In genomic region chr5:79756102-79756501, GRCh38 we compare ENCODE assay signal across 21 cellular contexts.
"Had no signal": no experiment of that assay in that cellular context is flagged by ENCODE, and none has a peak within 500 bp of the region (broad histone marks: within the 10 kb centered on the region; RNA-seq: fewer than 3 reads in every experiment).

No MANE protein-coding gene starts in this region.

- H3K36me3 Mint-ChIP-seq: activated naive CD4-positive, alpha-beta T cell treated with anti-CD3 and anti-CD28 coated beads, Interleukin-2, amount 50 U/mL, for 72 hours; memory B cell had no signal

- H3K27ac Mint-ChIP-seq: activated CD4-positive, alpha-beta T cell treated with anti-CD3 and anti-CD28 coated beads, Interleukin-2, amount 10 ng/mL, durations not matched to agents 24 days and 14 days; activated naive CD4-positive, alpha-beta T cell treated with anti-CD3 and anti-CD28 coated beads, Interleukin-2, amount 50 U/mL, for 72 hours; activated T-cell treated with anti-CD3 and anti-CD28 coated beads, Interleukin-2, amount 50 U/mL, for 24 hours; activated T-helper 17 cell treated with anti-CD3 and anti-CD28 coated beads, Interleukin-2, amount 50 U/mL, for 72 hours; memory B cell; T-helper 1 cell treated with Interleukin-12 subunit alpha and Interleukin-12 subunit beta and Interleukin-4 antibody, amounts not matched to agents 30 μg/mL and 1 μg/mL, for 36 hours had no signal

- FAIRE-seq: astrocyte, kidney, pancreas had no signal

- H3K4me1 Mint-ChIP-seq: activated T-helper 17 cell treated with anti-CD3 and anti-CD28 coated beads, Interleukin-2, amount 50 U/mL, for 72 hours had no signal

- DNase-seq: activated CD4-positive, alpha-beta T cell treated with anti-CD3 and anti-CD28 coated beads, Interleukin-2, amount 10 ng/mL, durations not matched to agents 24 days and 14 days; activated T-cell treated with anti-CD3 and anti-CD28 coated beads, Interleukin-2, amount 50 U/mL, for 24 hours; central memory CD4-positive, alpha-beta T cell; dermis blood vessel endothelial cell; effector CD8-positive, alpha-beta T cell; erythroblast; foreskin keratinocyte; kidney; left lung; pancreas; psoas muscle; right cardiac atrium; stimulated activated CD4-positive, alpha-beta T cell treated with anti-CD3 and anti-CD28 coated beads, Interleukin-12 subunit alpha, Interleukin-12 subunit beta, amount 100 ng/mL, for 4 hours; stomach had no signal

- H3K9me3 Mint-ChIP-seq: activated T-cell treated with anti-CD3 and anti-CD28 coated beads, Interleukin-2, amount 50 U/mL, for 24 hours; memory B cell; nephron; T-helper 1 cell treated with Interleukin-12 subunit alpha and Interleukin-12 subunit beta and Interleukin-4 antibody, amounts not matched to agents 30 μg/mL and 1 μg/mL, for 36 hours had no signal

- H3K4me3 Mint-ChIP-seq: activated CD4-positive, alpha-beta T cell treated with anti-CD3 and anti-CD28 coated beads, Interleukin-2, amount 10 ng/mL, durations not matched to agents 24 days and 14 days; activated T-cell treated with anti-CD3 and anti-CD28 coated beads, Interleukin-2, amount 50 U/mL, for 24 hours; activated T-helper 17 cell treated with anti-CD3 and anti-CD28 coated beads, Interleukin-2, amount 50 U/mL, for 72 hours; memory B cell; nephron; T-helper 1 cell treated with Interleukin-12 subunit alpha and Interleukin-12 subunit beta and Interleukin-4 antibody, amounts not matched to agents 30 μg/mL and 1 μg/mL, for 36 hours had no signal

- ATAC-seq: activated CD4-positive, CD25-positive, alpha-beta regulatory T cell treated with anti-CD3 and anti-CD28 coated beads, Interleukin-2, amount 50 U/mL, for 24 hours; activated naive CD4-positive, alpha-beta T cell treated with anti-CD3 and anti-CD28 coated beads, Interleukin-2, amount 50 U/mL, for 72 hours; activated T-helper 17 cell treated with anti-CD3 and anti-CD28 coated beads, Interleukin-2, amount 50 U/mL, for 72 hours; foreskin keratinocyte; left lung; pancreas; psoas muscle had no signal
